Comparison of ENCODE assay signal across 8 cellular contexts in the genomic region with DNA sequence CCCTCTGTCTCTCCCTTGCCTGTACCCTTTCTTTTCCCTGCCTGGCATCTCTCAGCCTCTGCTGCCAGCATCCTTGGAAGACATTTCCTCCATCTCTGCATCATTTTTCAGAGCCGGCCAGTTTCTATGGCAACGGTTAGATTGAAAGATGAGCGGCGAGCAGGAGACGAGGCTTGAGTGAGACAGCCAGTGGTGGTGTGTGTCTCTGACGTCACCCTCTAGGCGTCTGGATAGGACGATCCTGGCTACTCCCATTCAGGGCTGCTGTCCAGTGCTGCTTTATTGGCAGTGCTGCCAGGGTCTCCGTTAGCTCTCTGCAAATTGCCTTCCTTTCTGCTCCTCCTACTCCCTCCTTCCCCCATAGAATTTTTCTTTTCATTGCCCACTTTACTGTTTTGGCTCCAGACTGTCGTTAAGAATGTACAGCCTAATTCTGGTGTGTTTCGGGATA.
DNase-seq lines count a peak whose midpoint lies in the region.

No MANE protein-coding gene starts in this region.

- no peak overlapping the region for H3K27ac Mint-ChIP-seq in activated naive CD4-positive, alpha-beta T cell treated with anti-CD3 and anti-CD28 coated beads, Interleukin-2, amount 10 ng/mL, durations not matched to agents 7 days and 5 days

- H3K4me3 ChIP-seq in HAP-1, result no peak overlapping the region
- H3K4me3 ChIP-seq in skeletal muscle cell (ENCODE audit: low read depth, low read length), result no peak overlapping the region

- H3K4me1 ChIP-seq in HAP-1, result peaks cover 27% of the 10 kb centered on the region

- H3K4me1 Mint-ChIP-seq in activated naive CD4-positive, alpha-beta T cell treated with anti-CD3 and anti-CD28 coated beads, Interleukin-2, amount 10 ng/mL, durations not matched to agents 7 days and 5 days, result peaks cover 19% of the 10 kb centered on the region

- H3K9me3 ChIP-seq in HAP-1, result no peaks in the 10 kb centered on the region

- no peaks in the 10 kb centered on the region for H3K36me3 Mint-ChIP-seq in activated naive CD4-positive, alpha-beta T cell treated with anti-CD3 and anti-CD28 coated beads, Interleukin-2, amount 10 ng/mL, durations not matched to agents 7 days and 5 days

- CTCF ChIA-PET in activated naive CD4-positive, alpha-beta T cell treated with anti-CD3 and anti-CD28 coated beads, Interleukin-2, amount 10 ng/mL, durations not matched to agents 7 days and 5 days (lab: Charles Lee), result no interaction called here

- H3K9me3 Mint-ChIP-seq in activated naive CD4-positive, alpha-beta T cell treated with anti-CD3 and anti-CD28 coated beads, Interleukin-2, amount 10 ng/mL, durations not matched to agents 7 days and 5 days, result no peaks in the 10 kb centered on the region

- H3K27me3 ChIP-seq in HAP-1 (ENCODE audit: low read depth), result no peaks in the 10 kb centered on the region

- in situ Hi-C loops in HAP-1 (cut with MboI; ENCODE audit: low sequenced_read_pairs), result no loop called here

- H3K27me3 Mint-ChIP-seq in activated naive CD4-positive, alpha-beta T cell treated with anti-CD3 and anti-CD28 coated beads, Interleukin-2, amount 10 ng/mL, durations not matched to agents 7 days and 5 days, result no peaks in the 10 kb centered on the region

- no peaks in the 10 kb centered on the region for H3K36me3 ChIP-seq in HAP-1 (replicated peaks)

- peak overlapping the region; percentile 74 for H3K27ac ChIP-seq in angular gyrus (ENCODE audit: low read depth, low read length)

- no peak overlapping the region for H3K4me3 Mint-ChIP-seq in activated naive CD4-positive, alpha-beta T cell treated with anti-CD3 and anti-CD28 coated beads, Interleukin-2, amount 10 ng/mL, durations not matched to agents 7 days and 5 days

- DNase-seq in HAP-1 (ENCODE audit: low spot score in 2 of 2) (peak; percentile 22 to 55), hypothalamus (lab: John Stamatoyannopoulos, UW) (peak in 46 of 51 donors; percentile 36 to 98 (median 86)), skeletal muscle cell (ENCODE audit: low read depth) (peak; percentile 79), NCI-H2171 treated with DMSO at 0.1 percent for 48 hours (lab: John Stamatoyannopoulos, UW) (no peak)
- DNase-seq in stimulated activated CD4-positive, alpha-beta T cell treated with anti-CD3 and anti-CD28 coated beads, Interleukin-4, amount 100 ng/mL, for 4 hours, result no peak
- no peak for DNase-seq in stimulated activated CD4-positive, alpha-beta T cell treated with anti-CD3 and anti-CD28 coated beads, Interleukin-1b, Interleukin-23, amount 100 ng/mL, for 48 hours
- no peak for DNase-seq in activated naive CD4-positive, alpha-beta T cell treated with anti-CD3 and anti-CD28 coated beads, Interleukin-2, amount 10 ng/mL, durations not matched to agents 7 days and 5 days

Comparison
In these comparisons a context has a peak if more than half of its experiments do, and no peak if none do; other contexts are left out.
1. DNase-seq: peak in HAP-1 (2 of 2), hypothalamus (46 of 51) and skeletal muscle cell (single experiment); none in stimulated activated CD4-positive, alpha-beta T cell treated with anti-CD3 and anti-CD28 coated beads, Interleukin-4, amount 100 ng/mL, for 4 hours (0 of 2), NCI-H2171 treated with DMSO at 0.1 percent for 48 hours (single experiment), stimulated activated CD4-positive, alpha-beta T cell treated with anti-CD3 and anti-CD28 coated beads, Interleukin-1b, Interleukin-23, amount 100 ng/mL, for 48 hours (single experiment) and activated naive CD4-positive, alpha-beta T cell treated with anti-CD3 and anti-CD28 coated beads, Interleukin-2, amount 10 ng/mL, durations not matched to agents 7 days and 5 days (single experiment).